ENCODE assay signal across 23 cellular contexts in the genomic region with DNA sequence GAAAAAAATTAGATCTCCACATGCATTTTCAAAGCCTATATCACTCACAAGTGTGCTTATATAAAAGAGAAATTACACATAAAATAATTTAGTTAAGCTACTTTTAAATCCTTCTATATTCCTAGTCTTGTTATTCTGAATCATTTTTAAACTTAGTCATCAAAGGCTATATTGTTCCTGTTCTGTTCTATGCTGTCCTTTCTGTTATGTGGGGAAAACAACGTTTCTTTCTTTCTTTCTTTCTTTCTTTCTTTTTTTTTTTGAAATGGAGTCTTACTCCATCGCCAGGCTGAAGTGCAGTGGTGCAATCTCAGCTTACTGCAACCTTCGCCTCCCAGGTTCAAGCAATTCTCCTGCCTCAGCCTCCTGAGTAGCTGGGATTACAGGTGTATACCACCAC.
"Had no signal": no experiment of that assay in that cellular context is flagged by ENCODE, and none has a peak within 500 bp of the region (broad histone marks: within the 10 kb centered on the region; RNA-seq: fewer than 3 reads in every experiment).

No MANE protein-coding gene starts in this region.

- H3K4me3 Mint-ChIP-seq: IgD-negative memory B cell had no signal

- H3K4me3 ChIP-seq: K562, Peyer's patch, SJCRH30, SK-N-MC had no signal

- H3K4me1 ChIP-seq: Peyer's patch, SJCRH30 had no signal

- H3K27ac ChIP-seq: KMS-11, Peyer's patch, SJCRH30, SK-N-MC had no signal

- H3K4me2 ChIP-seq: KMS-11 had no signal

- H3K9ac ChIP-seq: KMS-11 had no signal

- H3K9me3 ChIP-seq: Peyer's patch, SJCRH30 had no signal

- ATAC-seq: K562, Right ventricle myocardium inferior had no signal

- H3K4me1 Mint-ChIP-seq: IgD-negative memory B cell had no signal

- DNase-seq: Kasumi-1, MM.1S, MV-4-11, NCI-H1048, NCI-H1105, NCI-H1417, NCI-H1436 treated with DMSO at 0.1 percent for 48 hours, NCI-H1694, NCI-H187 treated with DMSO at 0.1 percent for 48 hours, NCI-H2029 treated with DMSO at 0.1 percent for 48 hours, NCI-H2107, NCI-H2227 treated with DMSO at 0.1 percent for 48 hours, NCI-H524, NCI-H69, NCI-H774, Peyer's patch, SHP77 treated with DMSO at 0.1 percent for 48 hours, SJCRH30 had no signal

- H3K27me3 ChIP-seq: Peyer's patch, SJCRH30 had no signal

- H3K36me3 Mint-ChIP-seq: IgD-negative memory B cell had no signal

- H3K36me3 ChIP-seq: Peyer's patch, SJCRH30 had no signal

- H3K27ac Mint-ChIP-seq: IgD-negative memory B cell had no signal

- H3K27me3 Mint-ChIP-seq: IgD-negative memory B cell had no signal
